In the genomic region with DNA sequence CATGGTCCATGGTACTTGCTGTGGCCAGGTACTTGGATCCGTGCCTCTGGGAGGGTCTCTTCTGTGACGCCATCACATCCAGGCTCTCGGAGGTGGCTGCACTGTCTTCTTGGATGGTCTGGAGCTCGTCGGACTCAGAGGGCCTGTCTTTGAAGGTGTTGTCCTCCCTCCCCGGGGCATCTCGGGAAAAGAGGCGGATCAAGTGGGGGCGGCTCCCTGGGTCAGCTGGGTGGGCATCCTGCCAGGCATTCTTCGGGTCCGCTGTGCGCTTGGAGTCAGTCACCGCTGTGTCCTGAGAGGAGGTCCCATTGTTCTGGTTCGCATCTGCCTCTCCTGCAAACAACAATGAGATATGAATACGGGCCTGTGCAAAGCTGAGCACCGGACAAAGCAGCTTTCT, we compare ENCODE assay signal across 24 cellular contexts.
DNase-seq lines count a peak whose midpoint lies in the region.
"Had no signal": no experiment of that assay in that cellular context is flagged by ENCODE, and none has a peak within 500 bp of the region (broad histone marks: within the 10 kb centered on the region; RNA-seq: fewer than 3 reads in every experiment).

No MANE protein-coding gene starts in this region.

- peaks cover 10 to 98% (median 29%) of the 10 kb centered on the region in 3 donors for H3K36me3 Mint-ChIP-seq in CD8-positive, alpha-beta memory T cell
- peaks cover 28% of the 10 kb centered on the region for H3K36me3 Mint-ChIP-seq in activated naive CD4-positive, alpha-beta T cell treated with anti-CD3 and anti-CD28 coated beads for 36 hours (ENCODE audit: low read depth)

- no peaks in the 10 kb centered on the region for H3K36me3 ChIP-seq in CD8-positive, alpha-beta memory T cell (ENCODE audit: insufficient read depth, low read length)
- H3K36me3 ChIP-seq: adrenal gland, SJSA1 had no signal

- peaks cover 0 to 4% of the 10 kb centered on the region in 2 donors for H3K27me3 Mint-ChIP-seq in CD8-positive, alpha-beta memory T cell
- no peaks in the 10 kb centered on the region for H3K27me3 Mint-ChIP-seq in activated naive CD4-positive, alpha-beta T cell treated with anti-CD3 and anti-CD28 coated beads for 36 hours (ENCODE audit: low read depth)
- H3K27me3 Mint-ChIP-seq: progenitor cell of endocrine pancreas, T-cell had no signal

- CTCF ChIA-PET in CD8-positive, alpha-beta memory T cell (lab: Charles Lee): interaction anchor here (1.0 to 1.6 kb wide), 2 partner anchors 10 to 17 kb away, joined by 3 to 4 read pairs; no protein-coding TSS in a partner anchor
- CTCF ChIA-PET in activated naive CD4-positive, alpha-beta T cell treated with anti-CD3 and anti-CD28 coated beads for 36 hours (lab: Charles Lee): interaction anchor here (0.6 to 1.2 kb wide), 2 partner anchors 10 to 398 kb away, joined by 3 read pairs; no protein-coding TSS in a partner anchor

- DNase-seq in G401 (ENCODE audit: low spot score) (peak; percentile 4), midbrain (lab: John Stamatoyannopoulos, UW) (peak; percentile 94), substantia nigra (lab: John Stamatoyannopoulos, UW) (peak; percentile 54 to 97 (median 91))
- DNase-seq in activated effector memory CD4-positive, alpha-beta T cell treated with anti-CD3 and anti-CD28 coated beads, Interleukin-2, amount 50 U/mL, for 16 hours: no peak
- DNase-seq in CD8-positive, alpha-beta memory T cell: no peak
- DNase-seq in activated naive CD4-positive, alpha-beta T cell treated with anti-CD3 and anti-CD28 coated beads for 36 hours: no peak
- DNase-seq: activated CD4-positive, alpha-beta T cell treated with anti-CD3 and anti-CD28 coated beads for 1 hour; activated naive CD4-positive, alpha-beta T cell; activated T-cell treated with anti-CD3 and anti-CD28 coated beads, Interleukin-2, amount 50 U/mL, for 4 hours; adrenal gland; EL; H7; immature natural killer cell; Kasumi-1; MV-4-11; NCI-H1694; NCI-H526; stimulated activated CD4-positive, alpha-beta T cell treated with anti-CD3 and anti-CD28 coated beads, Interleukin-15, amount 100 ng/mL, for 24 hours; T-cell had no signal

- H3K4me3 Mint-ChIP-seq in CD8-positive, alpha-beta memory T cell: no peak overlapping the region
- H3K4me3 Mint-ChIP-seq in activated naive CD4-positive, alpha-beta T cell treated with anti-CD3 and anti-CD28 coated beads for 36 hours: no peak overlapping the region
- H3K4me3 Mint-ChIP-seq: activated T-cell treated with anti-CD3 and anti-CD28 coated beads, Interleukin-2, amount 50 U/mL, for 4 hours; immature natural killer cell; T-cell had no signal

- intact Hi-C loops in activated naive CD4-positive, alpha-beta T cell treated with anti-CD3 and anti-CD28 coated beads for 36 hours (cut with micrococcal nuclease): no loop called here

- H3K27ac ChIP-seq in cingulate gyrus (ENCODE audit: low read depth, low read length) (peak overlapping the region; percentile 97), substantia nigra (ENCODE audit: low read depth, low read length, poor library complexity, severe bottlenecking) (peak overlapping the region; percentile 98)
- no peak overlapping the region for H3K27ac ChIP-seq in CD8-positive, alpha-beta memory T cell (ENCODE audit: low read depth, low read length)
- H3K27ac ChIP-seq: adrenal gland, C4-2B, SJSA1 had no signal

- no peaks in the 10 kb centered on the region for H3K4me1 ChIP-seq in CD8-positive, alpha-beta memory T cell (ENCODE audit: insufficient read depth, low read length)
- H3K4me1 ChIP-seq: SJSA1 had no signal

- no peaks in the 10 kb centered on the region for H3K9me3 Mint-ChIP-seq in CD8-positive, alpha-beta memory T cell
- H3K9me3 Mint-ChIP-seq in activated naive CD4-positive, alpha-beta T cell treated with anti-CD3 and anti-CD28 coated beads for 36 hours: no peaks in the 10 kb centered on the region
- H3K9me3 Mint-ChIP-seq: activated T-cell treated with anti-CD3 and anti-CD28 coated beads, Interleukin-2, amount 50 U/mL, for 4 hours; immature natural killer cell; T-cell had no signal

- POLR2A ChIA-PET in CD8-positive, alpha-beta memory T cell (lab: Charles Lee): no interaction called here

- no peak overlapping the region for H3K4me3 ChIP-seq in CD8-positive, alpha-beta memory T cell (ENCODE audit: low read length)
- H3K4me3 ChIP-seq: adrenal gland, mucosa of descending colon, SJSA1 had no signal

- H3K9me3 ChIP-seq in CD8-positive, alpha-beta memory T cell (ENCODE audit: low read length): no peaks in the 10 kb centered on the region
- H3K9me3 ChIP-seq: adrenal gland, mucosa of descending colon, SJSA1 had no signal

- in situ Hi-C loops in G401 (cut with HindIII; ENCODE audit: low sequenced_read_pairs): no loop called here

- no peaks in the 10 kb centered on the region for H3K27me3 ChIP-seq in CD8-positive, alpha-beta memory T cell (ENCODE audit: insufficient read depth, low read length, poor library complexity, severe bottlenecking)
- H3K27me3 ChIP-seq: adrenal gland had no signal

- peak overlapping the region in 2 of 8 donors; percentile 36 to 58 for H3K27ac Mint-ChIP-seq in CD8-positive, alpha-beta memory T cell
- no peak overlapping the region for H3K27ac Mint-ChIP-seq in activated naive CD4-positive, alpha-beta T cell treated with anti-CD3 and anti-CD28 coated beads for 36 hours

- H3K4me1 Mint-ChIP-seq in CD8-positive, alpha-beta memory T cell: peaks cover 62 to 85% (median 69%) of the 10 kb centered on the region in 3 donors
- peaks cover 7% of the 10 kb centered on the region for H3K4me1 Mint-ChIP-seq in activated naive CD4-positive, alpha-beta T cell treated with anti-CD3 and anti-CD28 coated beads for 36 hours (ENCODE audit: low read depth)

Comparison
In these comparisons a context has a peak if more than half of its experiments do, and no peak if none do; other contexts are left out.
1. DNase-seq: peak in G401 (single experiment), midbrain (single experiment) and substantia nigra (49 of 49); none in activated effector memory CD4-positive, alpha-beta T cell treated with anti-CD3 and anti-CD28 coated beads, Interleukin-2, amount 50 U/mL, for 16 hours (single experiment), CD8-positive, alpha-beta memory T cell (0 of 5) and activated naive CD4-positive, alpha-beta T cell treated with anti-CD3 and anti-CD28 coated beads for 36 hours (single experiment).